Comparison of ENCODE assay signal across 23 cellular contexts in genomic region chrX:104961926-104962325, GRCh38.
DNase-seq lines count a peak whose midpoint lies in the region; ATAC-seq, FAIRE-seq and TF ChIP-seq lines count a peak whose summit lies in the region.
"Had no signal": no experiment of that assay in that cellular context is flagged by ENCODE, and none has a peak within 500 bp of the region (broad histone marks: within the 10 kb centered on the region; RNA-seq: fewer than 3 reads in every experiment).

No MANE protein-coding gene starts in this region.

- no TSS peak for BruUV-seq in HepG2 (replicated peaks; lab: Mats Ljungman, UMichigan)

- no peaks in the 10 kb centered on the region for H3K9me3 ChIP-seq in right lobe of liver
- no peaks in the 10 kb centered on the region for H3K9me3 ChIP-seq in HepG2 (ENCODE audit: low read length)
- H3K9me3 ChIP-seq in lower lobe of right lung, result no peaks in the 10 kb centered on the region
- H3K9me3 ChIP-seq in upper lobe of right lung, result no peaks in the 10 kb centered on the region
- no peaks in the 10 kb centered on the region for H3K9me3 ChIP-seq in right atrium auricular region
- H3K9me3 ChIP-seq: BE2C; BLaER1 treated with 17β-estradiol and CSF1 and Interleukin-3, amounts not matched to agents 10 nM and 100 nM had no signal

- in situ Hi-C loops in HepG2 (cut with HindIII; ENCODE audit: extremely low pct_ligation_motif_present, low pct_unique_long_range_greater_than_20kb), result no loop called here

- POLR2A ChIA-PET in HepG2 (lab: Yijun Ruan, JAX), result no interaction called here

- no peak for FAIRE-seq in HepG2 (lab: Jason Lieb, UNC)
- FAIRE-seq: A204.1, G401.6, GM12892, H1 had no signal

- CTCF ChIA-PET in HepG2 (lab: Yijun Ruan, JAX; ENCODE audit: low intra/inter-chr PET ratio, low total read pairs), result no interaction called here

- no peaks in the 10 kb centered on the region for H3K79me2 ChIP-seq in HepG2 (ENCODE audit: insufficient read depth, low read length)

- peaks cover 0 to 3% (median 0%) of the 10 kb centered on the region in 4 donors for H3K4me1 ChIP-seq in right lobe of liver
- no peaks in the 10 kb centered on the region for H3K4me1 ChIP-seq in HepG2 (ENCODE audit: insufficient read depth, low read length)
- no peaks in the 10 kb centered on the region for H3K4me1 ChIP-seq in lower lobe of right lung
- H3K4me1 ChIP-seq in upper lobe of right lung, result no peaks in the 10 kb centered on the region
- no peaks in the 10 kb centered on the region for H3K4me1 ChIP-seq in right atrium auricular region
- H3K4me1 ChIP-seq: BE2C; BLaER1 treated with 17β-estradiol and CSF1 and Interleukin-3, amounts not matched to agents 10 nM and 100 nM had no signal

- no peak overlapping the region for H3K4me3 ChIP-seq in right lobe of liver
- H3K4me3 ChIP-seq in HepG2 (replicated peaks in 1 of 3; ENCODE audit: insufficient read depth in 1 of 3, low read depth in 2 of 3, low read length in 3 of 3), result no peak overlapping the region
- H3K4me3 ChIP-seq in lower lobe of right lung, result no peak overlapping the region
- no peak overlapping the region for H3K4me3 ChIP-seq in upper lobe of right lung
- no peak overlapping the region for H3K4me3 ChIP-seq in right atrium auricular region
- H3K4me3 ChIP-seq: BLaER1 treated with 17β-estradiol and CSF1 and Interleukin-3, amounts not matched to agents 10 nM and 100 nM; GM23248 had no signal

- ATAC-seq in right lobe of liver (peak in 3 of 4 donors; percentile 19 to 50 (median 35)), HepG2 (no peak), lower lobe of right lung (peak; percentile 29 to 78), upper lobe of right lung (peak; percentile 65)

- H3K36me3 ChIP-seq in right lobe of liver (no peaks in the 10 kb centered on the region), HepG2 (replicated peaks in 1 of 2; ENCODE audit: control insufficient read depth in 1 of 2, insufficient read depth in 2 of 2, low read length in 2 of 2) (no peaks in the 10 kb centered on the region), lower lobe of right lung (no peaks in the 10 kb centered on the region), upper lobe of right lung (no peaks in the 10 kb centered on the region), right atrium auricular region (no peaks in the 10 kb centered on the region)
- H3K36me3 ChIP-seq: BE2C; BLaER1 treated with 17β-estradiol and CSF1 and Interleukin-3, amounts not matched to agents 10 nM and 100 nM had no signal

- H3K27me3 ChIP-seq in right lobe of liver (no peaks in the 10 kb centered on the region), HepG2 (ENCODE audit: control insufficient read depth in 1 of 2, insufficient read depth in 2 of 2, low read length in 2 of 2) (no peaks in the 10 kb centered on the region), lower lobe of right lung (ENCODE audit: low read depth) (no peaks in the 10 kb centered on the region), upper lobe of right lung (no peaks in the 10 kb centered on the region), right atrium auricular region (no peaks in the 10 kb centered on the region)
- H3K27me3 ChIP-seq: BE2C; BLaER1 treated with 17β-estradiol and CSF1 and Interleukin-3, amounts not matched to agents 10 nM and 100 nM had no signal

- no peak overlapping the region for H3K4me2 ChIP-seq in HepG2 (ENCODE audit: low read depth, low read length)
- H3K4me2 ChIP-seq: BLaER1 treated with 17β-estradiol and CSF1 and Interleukin-3, amounts not matched to agents 10 nM and 100 nM had no signal

- H4K20me1 ChIP-seq in HepG2 (ENCODE audit: insufficient read depth, low read length), result no peaks in the 10 kb centered on the region
- H4K20me1 ChIP-seq: BLaER1 treated with 17β-estradiol and CSF1 and Interleukin-3, amounts not matched to agents 10 nM and 100 nM had no signal

- no peak for TF ChIP-seq CTCF in right lobe of liver (IDR thresholded peaks at IDR 0.05)
- no peak for TF ChIP-seq CTCF in HepG2 (CRISPR knock-in tag; IDR thresholded peaks at IDR 0.05)
- no peak for TF ChIP-seq CTCF in lower lobe of right lung (IDR thresholded peaks at IDR 0.05)
- no peak for TF ChIP-seq CTCF in upper lobe of right lung (IDR thresholded peaks at IDR 0.05)
- TF ChIP-seq CTCF in right atrium auricular region (IDR thresholded peaks at IDR 0.05), result no peak

- intact Hi-C loops in right lobe of liver (cut with DNase I), result no loop called here
- intact Hi-C loops in HepG2 (cut with micrococcal nuclease; ENCODE audit: unreplicated experiment), result no loop called here
- intact Hi-C loops in lower lobe of right lung (cut with DNase I), result no loop called here
- intact Hi-C loops in upper lobe of right lung (cut with DNase I), result no loop called here

- no peak for DNase-seq in right lobe of liver
- DNase-seq in HepG2 (ENCODE audit: low spot score), result no peak
- no peak for DNase-seq in lower lobe of right lung
- DNase-seq in upper lobe of right lung, result no peak
- DNase-seq in COR-L47 (lab: John Stamatoyannopoulos, UW), result no peak
- no peak for DNase-seq in right atrium auricular region (ENCODE audit: low spot score)
- DNase-seq: ACHN; AML-193; BE2C; Calu3; CD4-positive, alpha-beta T cell; CD8-positive, alpha-beta memory T cell; DMS153; DND-41; GM23248; H7; HCEC 1CT had no signal

- no peak for TF ChIP-seq POLR2A in right lobe of liver (IDR thresholded peaks at IDR 0.05)
- no peak for TF ChIP-seq POLR2A in HepG2 (IDR thresholded peaks at IDR 0.05; ENCODE audit: insufficient read depth in 1 of 2, low read depth in 2 of 2, low read length in 2 of 2)

- TF ChIP-seq RAD21 in HepG2 (CRISPR knock-in tag; IDR thresholded peaks at IDR 0.05), result no peak

- no peak overlapping the region for H2AFZ ChIP-seq in HepG2 (ENCODE audit: low read length)
- H2AFZ ChIP-seq: GM23248 had no signal

- no peak for TF ChIP-seq EP300 in HepG2 (IDR thresholded peaks at IDR 0.05; ENCODE audit: low read depth in 2 of 2, low read length in 2 of 2)
- TF ChIP-seq EP300 in HepG2 (CRISPR knock-in tag; IDR thresholded peaks at IDR 0.05; ENCODE audit: borderline replicate concordance), result no peak

- WGBS in right lobe of liver (ENCODE audit: insufficient coverage, low coverage, low lambda C conversion rate, missing lambda C conversion rate), result 46% methylated on average over 1 of the region's 1 CpG
- WGBS in HepG2 (ENCODE audit: low lambda C conversion rate), result no CpG with 5 or more reads among the region's 1 CpG

- H3K27ac ChIP-seq in right lobe of liver, result no peak overlapping the region
- no peak overlapping the region for H3K27ac ChIP-seq in HepG2 (ENCODE audit: extremely low read length, insufficient read depth, low read length)
- no peak overlapping the region for H3K27ac ChIP-seq in lower lobe of right lung
- no peak overlapping the region for H3K27ac ChIP-seq in upper lobe of right lung
- no peak overlapping the region for H3K27ac ChIP-seq in right atrium auricular region
- H3K27ac ChIP-seq: 22Rv1; BLaER1 treated with 17β-estradiol and CSF1 and Interleukin-3, amounts not matched to agents 10 nM and 100 nM; GM23248 had no signal

- H3K9ac ChIP-seq in HepG2 (ENCODE audit: insufficient read depth, low read depth, low read length), result no peak overlapping the region
- H3K9ac ChIP-seq: BLaER1 treated with 17β-estradiol and CSF1 and Interleukin-3, amounts not matched to agents 10 nM and 100 nM; GM23248 had no signal

TF ChIP-seq in HepG2, 621 proteins besides CTCF, POLR2A, EP300 and RAD21:
- TF ChIP-seq MYC (CRISPR knock-in tag; IDR thresholded peaks at IDR 0.05; ENCODE audit: borderline replicate concordance), result no peak
- TF ChIP-seq ZNF598 (CRISPR knock-in tag; IDR thresholded peaks at IDR 0.05; ENCODE audit: borderline replicate concordance), result no peak
- TF ChIP-seq TCF7 (IDR thresholded peaks at IDR 0.05; ENCODE audit: low read depth), result no peak
- TF ChIP-seq SP1 (IDR thresholded peaks at IDR 0.05), result no peak
- no peak for TF ChIP-seq SP1 (CRISPR knock-in tag; IDR thresholded peaks at IDR 0.05)
- TF ChIP-seq E2F1 (CRISPR knock-in tag; IDR thresholded peaks at IDR 0.05), result no peak
- TF ChIP-seq SYNCRIP (IDR thresholded peaks at IDR 0.05; ENCODE audit: insufficient read depth, low read depth, low read length), result no peak
- TF ChIP-seq ZC3H13 (CRISPR knock-in tag; IDR thresholded peaks at IDR 0.05), result no peak
- no peak for TF ChIP-seq ZNF557 (CRISPR knock-in tag; IDR thresholded peaks at IDR 0.05)
